In genomic region chr2:111437288-111437990, GRCh38 we compare ENCODE assay signal across 7 cellular contexts.
DNase-seq lines count a peak whose midpoint lies in the region; ATAC-seq, FAIRE-seq and TF ChIP-seq lines count a peak whose summit lies in the region.
"Not testable (repeated sequence)": the region's sequence is repeated elsewhere in the genome, so short reads cannot be mapped to it uniquely, and the experiment has no call there.

No MANE protein-coding gene starts in this region.

- POLR2A ChIA-PET in OCI-LY7 (lab: Charles Lee); naive thymus-derived CD4-positive, alpha-beta T cell (lab: Charles Lee): not testable (repeated sequence)
- POLR2A ChIA-PET in GM12878 (lab: Charles Lee), result interaction anchor here (0.6 kb wide), 1 partner anchor 760 kb away, joined by 3 read pairs; the partner anchor contains the start of gene BUB1

- in situ Hi-C loops in GM12878 (cut with MboI), result not testable (repeated sequence)

- ATAC-seq in CD4-positive, CD25-positive, alpha-beta regulatory T cell (ENCODE audit: low read depth in 2 of 2), result peak; percentile 7 to 10
- ATAC-seq in GM12878, result peak; percentile 32
- peak; percentile 68 for ATAC-seq in left lobe of liver
- peak; percentile 23 for ATAC-seq in naive thymus-derived CD4-positive, alpha-beta T cell

- BruUV-seq in OCI-LY7 (replicated peaks; lab: Mats Ljungman, UMichigan); GM12878 (replicated peaks; lab: Mats Ljungman, UMichigan): not testable (repeated sequence)

- H3K36me3 Mint-ChIP-seq in CD4-positive, CD25-positive, alpha-beta regulatory T cell; activated T-helper 2 cell treated with anti-CD3 and anti-CD28 coated beads, Interferon-gamma antibody, Interleukin-2, Interleukin-4, amounts not matched to agents 10 μg/mL and 5 μg/mL and 100 μg/mL, durations not matched to agents 14 hours and 24 hours and 36 hours (ENCODE audit: low read depth); naive thymus-derived CD4-positive, alpha-beta T cell: not testable (repeated sequence)

- TF ChIP-seq RAD21 in GM12878 (IDR thresholded peaks at IDR 0.05; ENCODE audit: insufficient read depth, low read depth, low read length), result not testable (repeated sequence)

- H3K4me1 ChIP-seq in CD4-positive, CD25-positive, alpha-beta regulatory T cell (ENCODE audit: control insufficient read depth, insufficient read depth, low read length, poor library complexity, severe bottlenecking); GM12878 (ENCODE audit: control insufficient read depth, insufficient read depth, low read length); naive thymus-derived CD4-positive, alpha-beta T cell (ENCODE audit: control insufficient read depth in 2 of 2, insufficient read depth in 2 of 2, low read length in 2 of 2): not testable (repeated sequence)
- peaks cover 58% of the 10 kb centered on the region for H3K4me1 ChIP-seq in OCI-LY7 (ENCODE audit: insufficient read depth, low read length, poor library complexity, severe bottlenecking)

- not testable (repeated sequence) for DNase-seq in CD4-positive, CD25-positive, alpha-beta regulatory T cell; HL-60 (ENCODE audit: low read depth in 1 of 2, low spot score in 1 of 2); OCI-LY7 (ENCODE audit: low spot score); activated T-helper 2 cell treated with anti-CD3 and anti-CD28 coated beads, Interferon-gamma antibody, Interleukin-2, Interleukin-4, amounts not matched to agents 10 μg/mL and 5 μg/mL and 100 μg/mL, durations not matched to agents 14 hours and 24 hours and 36 hours (ENCODE audit: low spot score); GM12878 (ENCODE audit: low read depth, low spot score); left lobe of liver (ENCODE audit: low spot score); naive thymus-derived CD4-positive, alpha-beta T cell

- not testable (repeated sequence) for TF ChIP-seq EP300 in GM12878 (IDR thresholded peaks at IDR 0.05; ENCODE audit: borderline replicate concordance in 1 of 2, control insufficient read depth in 1 of 2, low read depth in 2 of 2, low read length in 2 of 2)

- not testable (repeated sequence) for TF ChIP-seq CTCF in HL-60 (IDR thresholded peaks at IDR 0.05; ENCODE audit: insufficient read depth, low read length); OCI-LY7 (conservative IDR thresholded peaks at IDR 0.05; ENCODE audit: low read length); GM12878 (IDR thresholded peaks at IDR 0.05 in 2 of 3, conservative IDR thresholded peaks at IDR 0.05 in 1 of 3; ENCODE audit: control insufficient read depth in 2 of 3, extremely low read depth in 1 of 3, insufficient read depth in 1 of 3, low read depth in 3 of 3, low read length in 3 of 3)

- not testable (repeated sequence) for H4K20me1 ChIP-seq in OCI-LY7 (ENCODE audit: insufficient read depth, low read length); GM12878 (ENCODE audit: control insufficient read depth, insufficient read depth)

- H3K36me3 ChIP-seq in CD4-positive, CD25-positive, alpha-beta regulatory T cell (ENCODE audit: control insufficient read depth, insufficient read depth, low read length); OCI-LY7 (ENCODE audit: insufficient read depth, low read length); GM12878 (ENCODE audit: control insufficient read depth in 2 of 2, insufficient read depth in 2 of 2, low read length in 1 of 2); naive thymus-derived CD4-positive, alpha-beta T cell (ENCODE audit: control insufficient read depth in 2 of 3, insufficient read depth in 3 of 3, low read length in 3 of 3): not testable (repeated sequence)

- H2AFZ ChIP-seq in OCI-LY7 (ENCODE audit: low read length); GM12878 (ENCODE audit: control insufficient read depth, low read depth, low read length): not testable (repeated sequence)

- not testable (repeated sequence) for H3K9me2 ChIP-seq in OCI-LY7 (ENCODE audit: insufficient read depth, low read length)

- 0% methylated on average over 2 of the region's 7 CpGs for WGBS in GM12878 (ENCODE audit: insufficient coverage, insufficient replicate concordance, low lambda C conversion rate, missing lambda C conversion rate)

- not testable (repeated sequence) for H3K27me3 Mint-ChIP-seq in CD4-positive, CD25-positive, alpha-beta regulatory T cell; activated T-helper 2 cell treated with anti-CD3 and anti-CD28 coated beads, Interferon-gamma antibody, Interleukin-2, Interleukin-4, amounts not matched to agents 10 μg/mL and 5 μg/mL and 100 μg/mL, durations not matched to agents 14 hours and 24 hours and 36 hours (ENCODE audit: low read depth); naive thymus-derived CD4-positive, alpha-beta T cell

- H3K4me1 Mint-ChIP-seq in CD4-positive, CD25-positive, alpha-beta regulatory T cell, result not testable (repeated sequence)
- H3K4me1 Mint-ChIP-seq in activated T-helper 2 cell treated with anti-CD3 and anti-CD28 coated beads, Interferon-gamma antibody, Interleukin-2, Interleukin-4, amounts not matched to agents 10 μg/mL and 5 μg/mL and 100 μg/mL, durations not matched to agents 14 hours and 24 hours and 36 hours (ENCODE audit: low read depth), result peaks cover 12% of the 10 kb centered on the region
- H3K4me1 Mint-ChIP-seq in naive thymus-derived CD4-positive, alpha-beta T cell, result peaks cover 0 to 21% (median under 1%) of the 10 kb centered on the region in 7 donors

- not testable (repeated sequence) for TF ChIP-seq POLR2A in GM12878 (IDR thresholded peaks at IDR 0.05; ENCODE audit: low read depth, low read length)

- H3K79me2 ChIP-seq in OCI-LY7 (ENCODE audit: insufficient read depth, low read depth, low read length); GM12878 (ENCODE audit: control insufficient read depth, insufficient read depth, low read length): not testable (repeated sequence)

- H3K4me2 ChIP-seq in OCI-LY7 (ENCODE audit: low read length), result peak overlapping the region; percentile 57
- not testable (repeated sequence) for H3K4me2 ChIP-seq in GM12878 (ENCODE audit: control insufficient read depth, insufficient read depth)

- not testable (repeated sequence) for H3K9me3 Mint-ChIP-seq in CD4-positive, CD25-positive, alpha-beta regulatory T cell; activated T-helper 2 cell treated with anti-CD3 and anti-CD28 coated beads, Interferon-gamma antibody, Interleukin-2, Interleukin-4, amounts not matched to agents 10 μg/mL and 5 μg/mL and 100 μg/mL, durations not matched to agents 14 hours and 24 hours and 36 hours; naive thymus-derived CD4-positive, alpha-beta T cell

- CTCF ChIA-PET in OCI-LY7 (lab: Charles Lee; ENCODE audit: unreplicated experiment); GM12878 (lab: Yijun Ruan, JAX); naive thymus-derived CD4-positive, alpha-beta T cell (lab: Charles Lee): not testable (repeated sequence)

- not testable (repeated sequence) for H3K4me3 ChIP-seq in CD4-positive, CD25-positive, alpha-beta regulatory T cell (ENCODE audit: low read depth, low read length); HL-60 (replicated peaks; ENCODE audit: insufficient read depth, low read length); GM12878; naive thymus-derived CD4-positive, alpha-beta T cell (ENCODE audit: low read length)
- peak overlapping the region; percentile 31 for H3K4me3 ChIP-seq in OCI-LY7 (ENCODE audit: low read depth, low read length, poor library complexity, severe bottlenecking)

- H3K4me3 Mint-ChIP-seq in CD4-positive, CD25-positive, alpha-beta regulatory T cell, result peak overlapping the region in 3 of 4 donors; percentile 33 to 73 (median 67)
- H3K4me3 Mint-ChIP-seq in activated T-helper 2 cell treated with anti-CD3 and anti-CD28 coated beads, Interferon-gamma antibody, Interleukin-2, Interleukin-4, amounts not matched to agents 10 μg/mL and 5 μg/mL and 100 μg/mL, durations not matched to agents 14 hours and 24 hours and 36 hours (ENCODE audit: low read depth); naive thymus-derived CD4-positive, alpha-beta T cell: not testable (repeated sequence)

- intact Hi-C loops in OCI-LY7 (cut with micrococcal nuclease; ENCODE audit: unreplicated experiment); activated T-helper 2 cell treated with anti-CD3 and anti-CD28 coated beads, Interferon-gamma antibody, Interleukin-2, Interleukin-4, amounts not matched to agents 10 μg/mL and 5 μg/mL and 100 μg/mL, durations not matched to agents 14 hours and 24 hours and 36 hours (cut with micrococcal nuclease); GM12878 (cut with micrococcal nuclease; ENCODE audit: unreplicated experiment); naive thymus-derived CD4-positive, alpha-beta T cell (cut with micrococcal nuclease): not testable (repeated sequence)

- H3K27ac ChIP-seq in CD4-positive, CD25-positive, alpha-beta regulatory T cell (ENCODE audit: insufficient read depth, low read length, poor library complexity, severe bottlenecking); GM12878 (ENCODE audit: control insufficient read depth, insufficient read depth); naive thymus-derived CD4-positive, alpha-beta T cell (ENCODE audit: low read depth, low read length): not testable (repeated sequence)
- H3K27ac ChIP-seq in HL-60 (replicated peaks), result 0 out of 2 replicates have a peak overlapping the region, but pooled peaks have one; percentile 27
- H3K27ac ChIP-seq in OCI-LY7 (ENCODE audit: low read depth, low read length, poor library complexity, severe bottlenecking), result peak overlapping the region; percentile 77

- FAIRE-seq in GM12878 (lab: Jason Lieb, UNC), result not testable (repeated sequence)

- SMC1A ChIA-PET in GM12878 (lab: Charles Lee; ENCODE audit: uncharacterized antibody, unreplicated experiment), result not testable (repeated sequence)

- not testable (repeated sequence) for H3K9ac ChIP-seq in GM12878 (ENCODE audit: control insufficient read depth, insufficient read depth, low read length)

- RAD21 ChIA-PET in GM12878 (lab: Charles Lee; ENCODE audit: unreplicated experiment), result not testable (repeated sequence)

- peak overlapping the region in 1 of 3 donors; percentile 36 for H3K27ac Mint-ChIP-seq in CD4-positive, CD25-positive, alpha-beta regulatory T cell
- H3K27ac Mint-ChIP-seq in activated T-helper 2 cell treated with anti-CD3 and anti-CD28 coated beads, Interferon-gamma antibody, Interleukin-2, Interleukin-4, amounts not matched to agents 10 μg/mL and 5 μg/mL and 100 μg/mL, durations not matched to agents 14 hours and 24 hours and 36 hours, result peak overlapping the region; percentile 42
- H3K27ac Mint-ChIP-seq in naive thymus-derived CD4-positive, alpha-beta T cell, result not testable (repeated sequence)

- H3K9me3 ChIP-seq in CD4-positive, CD25-positive, alpha-beta regulatory T cell (ENCODE audit: control insufficient read depth in 2 of 2, low read length in 2 of 2); OCI-LY7 (ENCODE audit: low read length); GM12878 (replicated peaks; ENCODE audit: control insufficient read depth, insufficient read depth, low read length); naive thymus-derived CD4-positive, alpha-beta T cell (ENCODE audit: control insufficient read depth in 2 of 3, low read length in 3 of 3): not testable (repeated sequence)

- not testable (repeated sequence) for H3K27me3 ChIP-seq in CD4-positive, CD25-positive, alpha-beta regulatory T cell (ENCODE audit: control insufficient read depth, insufficient read depth, low read length); HL-60 (ENCODE audit: insufficient read depth, poor library complexity, severe bottlenecking); GM12878 (replicated peaks in 1 of 2; ENCODE audit: control insufficient read depth in 2 of 2, insufficient read depth in 2 of 2, low read length in 1 of 2); naive thymus-derived CD4-positive, alpha-beta T cell (ENCODE audit: control insufficient read depth in 2 of 2, insufficient read depth in 2 of 2, low read length in 2 of 2)

Comparison
In these comparisons a context has a peak if more than half of its experiments do, and no peak if none do; other contexts are left out.
1. ATAC-seq: peak in every context shown above with its lines; median percentile 68 in left lobe of liver; 32 in GM12878; 23 in naive thymus-derived CD4-positive, alpha-beta T cell; 8 in CD4-positive, CD25-positive, alpha-beta regulatory T cell.